In genomic region chr12:41577995-41578394, GRCh38 we compare ENCODE assay signal across 26 cellular contexts.
"Had no signal": no experiment of that assay in that cellular context is flagged by ENCODE, and none has a peak within 500 bp of the region (broad histone marks: within the 10 kb centered on the region; RNA-seq: fewer than 3 reads in every experiment).

No MANE protein-coding gene starts in this region.

- H3K4me1 Mint-ChIP-seq: naive B cell; stimulated activated effector memory CD8-positive, alpha-beta T cell treated with anti-CD3 and anti-CD28 coated beads, Interleukin-12 subunit alpha, Interleukin-12 subunit beta, amount 100 ng/mL, for 72 hours had no signal

- FAIRE-seq: urothelium cell line had no signal

- H3K27me3 ChIP-seq: gastrocnemius medialis, left lung, sigmoid colon, stomach, thyroid gland had no signal

- ATAC-seq: effector memory CD8-positive, alpha-beta T cell; gastrocnemius medialis; left cardiac atrium; left lung; mucosa of descending colon; natural killer cell treated with Interleukin-12 subunit alpha and Interleukin-12 subunit beta and Interleukin-15 and Interleukin-18, amount 100 ng/mL, for 72 hours; psoas muscle; right cardiac atrium; stimulated activated effector memory CD8-positive, alpha-beta T cell treated with anti-CD3 and anti-CD28 coated beads, Interleukin-12 subunit alpha, Interleukin-12 subunit beta, amount 100 ng/mL, for 72 hours had no signal

- H3K36me3 Mint-ChIP-seq: mesothelial cell of epicardium; naive B cell; natural killer cell treated with Interleukin-12 subunit alpha and Interleukin-12 subunit beta and Interleukin-15 and Interleukin-18, amount 100 ng/mL, for 72 hours; stimulated activated effector memory CD8-positive, alpha-beta T cell treated with anti-CD3 and anti-CD28 coated beads, Interleukin-12 subunit alpha, Interleukin-12 subunit beta, amount 100 ng/mL, for 72 hours; type B pancreatic cell had no signal

- H3K4me3 Mint-ChIP-seq: effector memory CD8-positive, alpha-beta T cell; mesothelial cell of epicardium; naive B cell; natural killer cell treated with Interleukin-12 subunit alpha and Interleukin-12 subunit beta and Interleukin-15 and Interleukin-18, amount 100 ng/mL, for 72 hours; stimulated activated effector memory CD8-positive, alpha-beta T cell treated with anti-CD3 and anti-CD28 coated beads, Interleukin-12 subunit alpha, Interleukin-12 subunit beta, amount 100 ng/mL, for 72 hours; type B pancreatic cell had no signal

- DNase-seq: cortex of kidney; effector memory CD8-positive, alpha-beta T cell; erythroblast; foreskin fibroblast; gastrocnemius medialis; head of caudate nucleus; left cardiac atrium; left lung; mesenchymal stem cell; mucosa of descending colon; naive B cell; nucleus accumbens; posterior cingulate gyrus; psoas muscle; right cardiac atrium; sigmoid colon; stimulated activated CD4-positive, alpha-beta T cell treated with anti-CD3 and anti-CD28 coated beads, Interleukin-2, amount 100 ng/mL, for 24 hours; stimulated activated CD4-positive, alpha-beta T cell treated with anti-CD3 and anti-CD28 coated beads, Interleukin-4, amount 100 ng/mL, for 24 hours; stimulated activated naive CD4-positive, alpha-beta T cell treated with Interleukin-2 at 50 U/mL for 16 hours; stomach; thyroid gland had no signal

- H3K27ac ChIP-seq: gastrocnemius medialis, left lung, psoas muscle, sigmoid colon, stomach, thyroid gland had no signal

- H3K9me3 Mint-ChIP-seq: mesothelial cell of epicardium; naive B cell; stimulated activated effector memory CD8-positive, alpha-beta T cell treated with anti-CD3 and anti-CD28 coated beads, Interleukin-12 subunit alpha, Interleukin-12 subunit beta, amount 100 ng/mL, for 72 hours; type B pancreatic cell had no signal

- H3K27me3 Mint-ChIP-seq: effector memory CD8-positive, alpha-beta T cell; naive B cell; natural killer cell treated with Interleukin-12 subunit alpha and Interleukin-12 subunit beta and Interleukin-15 and Interleukin-18, amount 100 ng/mL, for 72 hours; type B pancreatic cell had no signal

- H3K4me1 ChIP-seq: gastrocnemius medialis, left lung, psoas muscle, sigmoid colon, stomach, thyroid gland had no signal

- H3K9me3 ChIP-seq: gastrocnemius medialis, left lung, mucosa of descending colon, psoas muscle, sigmoid colon, stomach, thyroid gland had no signal

- H3K4me3 ChIP-seq: gastrocnemius medialis, left lung, mucosa of descending colon, psoas muscle, sigmoid colon, stomach, thyroid gland had no signal

- H3K27ac Mint-ChIP-seq: effector memory CD8-positive, alpha-beta T cell; natural killer cell treated with Interleukin-12 subunit alpha and Interleukin-12 subunit beta and Interleukin-15 and Interleukin-18, amount 100 ng/mL, for 72 hours; stimulated activated effector memory CD8-positive, alpha-beta T cell treated with anti-CD3 and anti-CD28 coated beads, Interleukin-12 subunit alpha, Interleukin-12 subunit beta, amount 100 ng/mL, for 72 hours; type B pancreatic cell had no signal

- H3K36me3 ChIP-seq: gastrocnemius medialis, left lung, thyroid gland had no signal
